Comparison of ENCODE assay signal across 7 cellular contexts in the genomic region with DNA sequence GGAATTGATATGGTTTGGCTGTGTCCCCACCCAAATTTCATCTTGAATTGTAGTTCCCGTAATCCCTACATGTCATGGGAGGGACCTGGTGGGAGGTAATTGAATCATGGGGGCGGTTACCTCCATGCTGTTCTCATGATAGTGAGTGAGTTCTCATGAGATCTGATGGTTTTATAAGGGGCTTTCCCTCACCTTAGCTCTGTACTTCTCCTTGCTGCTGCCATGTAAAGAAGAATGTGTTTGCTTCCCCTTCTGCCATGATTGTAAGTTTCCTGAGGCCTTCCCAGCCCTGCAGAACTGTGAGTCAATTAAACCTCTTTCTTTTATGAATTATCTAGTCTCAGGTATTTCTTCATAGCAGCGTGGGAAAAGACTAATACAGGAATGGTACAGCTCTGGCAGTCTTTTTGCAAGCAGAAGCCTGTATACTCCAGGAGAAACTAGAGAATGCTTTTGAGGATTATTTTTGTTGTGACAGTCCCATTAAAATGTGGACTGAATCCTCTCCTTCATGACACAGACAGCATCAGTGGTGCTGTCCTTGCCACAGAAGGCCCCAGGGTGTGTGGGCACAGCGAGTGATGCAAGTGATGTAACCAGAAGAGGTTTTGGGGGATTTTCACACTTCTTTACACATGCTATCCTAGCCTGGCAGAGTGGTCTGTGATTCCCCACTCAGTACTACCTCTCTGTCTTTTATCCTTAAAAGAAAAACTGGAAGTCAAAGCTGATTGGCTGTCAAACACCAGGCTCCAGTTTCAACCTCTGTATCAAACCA. TPM values are rescaled to one million over a fixed set of nuclear protein-coding genes. Genes with fewer than 3 reads are reported as not detected.
DNase-seq lines count a peak whose midpoint lies in the region; ATAC-seq and TF ChIP-seq lines count a peak whose summit lies in the region.
"Not testable (repeated sequence)": the region's sequence is repeated elsewhere in the genome, so short reads cannot be mapped to it uniquely, and the experiment has no call there.

No MANE protein-coding gene starts in this region.

- not testable (repeated sequence) for H3K9me3 ChIP-seq in left ventricle myocardium inferior (replicated peaks)

- H3K36me3 Mint-ChIP-seq in activated CD4-positive, alpha-beta T cell treated with anti-CD3 and anti-CD28 coated beads, Interleukin-2, amount 10 ng/mL, durations not matched to agents 7 days and 5 days (ENCODE audit: low read depth): peaks cover 40% of the 10 kb centered on the region

- not testable (repeated sequence) for H3K9me3 Mint-ChIP-seq in activated CD4-positive, alpha-beta T cell treated with anti-CD3 and anti-CD28 coated beads, Interleukin-2, amount 10 ng/mL, durations not matched to agents 7 days and 5 days

- H3K27ac ChIP-seq in left ventricle myocardium inferior (replicated peaks): peak overlapping the region; percentile 71

- H3K4me1 ChIP-seq in left ventricle myocardium inferior: peaks cover 93% of the 10 kb centered on the region

- H3K4me3 Mint-ChIP-seq in activated CD4-positive, alpha-beta T cell treated with anti-CD3 and anti-CD28 coated beads, Interleukin-2, amount 10 ng/mL, durations not matched to agents 7 days and 5 days: not testable (repeated sequence)

- ATAC-seq in GM18868 (IDR thresholded peaks at IDR 0.05; ENCODE audit: unreplicated experiment): peak; percentile 57
- ATAC-seq in HG02610 (IDR thresholded peaks at IDR 0.05; ENCODE audit: unreplicated experiment): peak; percentile 54

- CTCF ChIA-PET in activated CD4-positive, alpha-beta T cell treated with anti-CD3 and anti-CD28 coated beads, Interleukin-2, amount 10 ng/mL, durations not matched to agents 7 days and 5 days (lab: Charles Lee): interaction anchor here (1.1 to 2.0 kb wide), 3 partner anchors 8 to 20 kb away, joined by 3 to 7 read pairs (median 3); partner anchors contain the start of gene PLCL2

- peak overlapping the region; percentile 27 for H3K27ac Mint-ChIP-seq in activated CD4-positive, alpha-beta T cell treated with anti-CD3 and anti-CD28 coated beads, Interleukin-2, amount 10 ng/mL, durations not matched to agents 7 days and 5 days

- intact Hi-C loops in left ventricle myocardium inferior (cut with micrococcal nuclease): not testable (repeated sequence)

- H3K27me3 Mint-ChIP-seq in activated CD4-positive, alpha-beta T cell treated with anti-CD3 and anti-CD28 coated beads, Interleukin-2, amount 10 ng/mL, durations not matched to agents 7 days and 5 days: not testable (repeated sequence)

- peak; percentile 51 for DNase-seq in NAMALWA (ENCODE audit: low spot score)
- DNase-seq in activated CD4-positive, alpha-beta T cell treated with anti-CD3 and anti-CD28 coated beads, Interleukin-2, amount 10 ng/mL, durations not matched to agents 7 days and 5 days; left ventricle myocardium inferior: not testable (repeated sequence)
- DNase-seq in activated naive CD4-positive, alpha-beta T cell treated with anti-CD3 and anti-CD28 coated beads, Interleukin-2, amount 50 U/mL, for 16 hours: peak; percentile 44
- peak; percentile 25 for DNase-seq in stimulated activated CD4-positive, alpha-beta T cell treated with anti-CD3 and anti-CD28 coated beads, Interleukin-1b, Interleukin-23, amount 100 ng/mL, for 48 hours

- not testable (repeated sequence) for TF ChIP-seq CTCF in left ventricle myocardium inferior (IDR thresholded peaks at IDR 0.05; ENCODE audit: borderline replicate concordance)

- H3K4me1 Mint-ChIP-seq in activated CD4-positive, alpha-beta T cell treated with anti-CD3 and anti-CD28 coated beads, Interleukin-2, amount 10 ng/mL, durations not matched to agents 7 days and 5 days: peaks cover 87% of the 10 kb centered on the region

- H3K27me3 ChIP-seq in left ventricle myocardium inferior (ENCODE audit: low read depth): not testable (repeated sequence)

- H3K4me3 ChIP-seq in left ventricle myocardium inferior: peak overlapping the region; percentile 66

- not testable (repeated sequence) for H3K36me3 ChIP-seq in left ventricle myocardium inferior

- POLR2A ChIA-PET in activated CD4-positive, alpha-beta T cell treated with anti-CD3 and anti-CD28 coated beads, Interleukin-2, amount 10 ng/mL, durations not matched to agents 7 days and 5 days (lab: Charles Lee): not testable (repeated sequence)

RNA-seq across cellular contexts. Expression of gene PLCL2, which starts 20.1 kb away (rescaled TPM):
- 10 to 100 TPM; 48.8 to 50.9 TPM for total RNA-seq in activated CD4-positive, alpha-beta T cell treated with anti-CD3 and anti-CD28 coated beads, Interleukin-2, amount 10 ng/mL, durations not matched to agents 7 days and 5 days
- total RNA-seq in left ventricle myocardium inferior: 48.1 TPM
